3 cellular contexts compared by ENCODE assay signal in genomic region chr4:182238355-182238931, GRCh38.
A peak's percentile ranks its signal among the peaks of the same experiment; 100 is the strongest.
TF ChIP-seq lines count a peak whose summit lies in the region.

No MANE protein-coding gene starts in this region.

TF ChIP-seq in HCT116, 20 proteins besides CTCF, POLR2A, EP300 and RAD21:
- no peak for TF ChIP-seq ELF1 (IDR thresholded peaks at IDR 0.05; ENCODE audit: borderline replicate concordance, low read depth)
- no peak for TF ChIP-seq SRF (IDR thresholded peaks at IDR 0.05; ENCODE audit: low read depth)

TF ChIP-seq in SK-N-SH, 30 proteins besides CTCF, POLR2A, EP300 and RAD21:
- no peak for TF ChIP-seq EZH2phosphoT487 (IDR thresholded peaks at IDR 0.05; ENCODE audit: borderline replicate concordance, low read depth)
- TF ChIP-seq ELF1 (IDR thresholded peaks at IDR 0.05) = no peak
- peak; percentile 31; the same call in 1 of the 2 replicates for TF ChIP-seq JUND (IDR thresholded peaks at IDR 0.05)
- TF ChIP-seq MXI1 (IDR thresholded peaks at IDR 0.05; ENCODE audit: low read depth, low read length) = no peak
- TF ChIP-seq ZBTB33 (IDR thresholded peaks at IDR 0.05; ENCODE audit: borderline replicate concordance, low read depth) = no peak
- TF ChIP-seq FOXJ3 (CRISPR knock-in tag; IDR thresholded peaks at IDR 0.05) = no peak
- no peak for TF ChIP-seq USF1 (IDR thresholded peaks at IDR 0.05; ENCODE audit: borderline replicate concordance, low read depth)
- TF ChIP-seq SIN3A (IDR thresholded peaks at IDR 0.05; ENCODE audit: borderline replicate concordance, low read depth, low read length) = no peak
- no peak for TF ChIP-seq POLR2AphosphoS5 (IDR thresholded peaks at IDR 0.05; ENCODE audit: low read depth, low read length)
- TF ChIP-seq FOSL2 (IDR thresholded peaks at IDR 0.05; ENCODE audit: borderline replicate concordance, low read depth) = peak; percentile 61
- no peak for TF ChIP-seq YY1 (IDR thresholded peaks at IDR 0.05; ENCODE audit: low read depth)
- TF ChIP-seq, protein P1, sequence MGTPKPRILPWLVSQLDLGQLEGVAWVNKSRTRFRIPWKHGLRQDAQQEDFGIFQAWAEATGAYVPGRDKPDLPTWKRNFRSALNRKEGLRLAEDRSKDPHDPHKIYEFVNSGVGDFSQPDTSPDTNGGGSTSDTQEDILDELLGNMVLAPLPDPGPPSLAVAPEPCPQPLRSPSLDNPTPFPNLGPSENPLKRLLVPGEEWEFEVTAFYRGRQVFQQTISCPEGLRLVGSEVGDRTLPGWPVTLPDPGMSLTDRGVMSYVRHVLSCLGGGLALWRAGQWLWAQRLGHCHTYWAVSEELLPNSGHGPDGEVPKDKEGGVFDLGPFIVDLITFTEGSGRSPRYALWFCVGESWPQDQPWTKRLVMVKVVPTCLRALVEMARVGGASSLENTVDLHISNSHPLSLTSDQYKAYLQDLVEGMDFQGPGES (IDR thresholded peaks at IDR 0.05; ENCODE audit: low read depth, low read length) = no peak
TF ChIP-seq in SK-N-SH: peak in this region for 2.

TF ChIP-seq in HepG2, 621 proteins besides CTCF, POLR2A, EP300 and RAD21:
- TF ChIP-seq, protein P2, sequence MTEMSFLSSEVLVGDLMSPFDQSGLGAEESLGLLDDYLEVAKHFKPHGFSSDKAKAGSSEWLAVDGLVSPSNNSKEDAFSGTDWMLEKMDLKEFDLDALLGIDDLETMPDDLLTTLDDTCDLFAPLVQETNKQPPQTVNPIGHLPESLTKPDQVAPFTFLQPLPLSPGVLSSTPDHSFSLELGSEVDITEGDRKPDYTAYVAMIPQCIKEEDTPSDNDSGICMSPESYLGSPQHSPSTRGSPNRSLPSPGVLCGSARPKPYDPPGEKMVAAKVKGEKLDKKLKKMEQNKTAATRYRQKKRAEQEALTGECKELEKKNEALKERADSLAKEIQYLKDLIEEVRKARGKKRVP (CRISPR knock-in tag; IDR thresholded peaks at IDR 0.05) = no peak
- TF ChIP-seq FOXA3 (CRISPR knock-in tag; IDR thresholded peaks at IDR 0.05) (no peak), ZNF180 (CRISPR knock-in tag; IDR thresholded peaks at IDR 0.05; ENCODE audit: borderline replicate concordance, low read depth) (no peak), ZNF451 (CRISPR knock-in tag; IDR thresholded peaks at IDR 0.05) (no peak), SUZ12 (IDR thresholded peaks at IDR 0.05; ENCODE audit: low read depth, low read length) (no peak), IKZF5 (CRISPR knock-in tag; IDR thresholded peaks at IDR 0.05) (no peak), ZNF883 (CRISPR knock-in tag; IDR thresholded peaks at IDR 0.05; ENCODE audit: not compliant biosample characterization) (no peak), GATA4 (IDR thresholded peaks at IDR 0.05; ENCODE audit: borderline replicate concordance, low read depth) (no peak), NFE2L2 (IDR thresholded peaks at IDR 0.05; ENCODE audit: low read length) (no peak)
